Comparison of ENCODE assay signal across 13 cellular contexts in the genomic region with DNA sequence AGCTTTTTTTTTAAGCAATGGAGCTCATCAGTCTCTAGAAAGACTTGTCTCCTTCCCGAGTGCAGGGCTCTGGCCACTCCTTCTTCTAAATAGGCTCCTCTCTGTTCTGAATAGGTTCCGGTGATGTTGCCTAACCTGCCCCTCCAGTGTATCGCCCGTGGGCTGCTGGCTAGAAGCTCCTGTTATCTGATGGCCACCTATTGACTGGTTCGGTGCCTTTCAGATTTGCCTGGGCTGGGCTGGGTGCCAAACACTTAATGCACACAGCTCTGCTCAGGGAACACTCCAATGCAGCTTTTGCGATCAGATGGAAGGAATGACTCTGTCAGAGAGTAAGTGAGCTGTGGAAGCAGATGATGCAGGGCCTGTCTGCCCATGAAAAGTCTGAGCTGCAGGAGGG.
DNase-seq lines count a peak whose midpoint lies in the region; ATAC-seq and TF ChIP-seq lines count a peak whose summit lies in the region.
"Had no signal": no experiment of that assay in that cellular context is flagged by ENCODE, and none has a peak within 500 bp of the region (broad histone marks: within the 10 kb centered on the region; RNA-seq: fewer than 3 reads in every experiment).

No MANE protein-coding gene starts in this region.

- H4K20me1 ChIP-seq in HCT116 (ENCODE audit: insufficient read depth) (no peaks in the 10 kb centered on the region), GM23248 (ENCODE audit: insufficient read depth) (no peaks in the 10 kb centered on the region)

- H3K9me3 ChIP-seq in HCT116 (ENCODE audit: control insufficient read depth in 1 of 2, insufficient read depth in 1 of 2, low read depth in 1 of 2, low read length in 2 of 2) (no peaks in the 10 kb centered on the region), GM23248 (ENCODE audit: low read depth) (no peaks in the 10 kb centered on the region)
- H3K9me3 ChIP-seq: HAP-1 had no signal

- H3K4me3 ChIP-seq in HCT116 (replicated peaks in 1 of 2; ENCODE audit: low read depth in 1 of 2, low read length in 2 of 2), result no peak overlapping the region
- no peak overlapping the region for H3K4me3 ChIP-seq in GM23248
- H3K4me3 ChIP-seq: HAP-1 had no signal

- POLR2A ChIA-PET in HCT116 (lab: Charles Lee), result interaction anchor here (0.7 kb wide), 1 partner anchor 184 kb away, joined by 3 read pairs; no protein-coding TSS in a partner anchor

- no peak for TF ChIP-seq POLR2A in HCT116 (IDR thresholded peaks at IDR 0.05; ENCODE audit: borderline replicate concordance, extremely low read depth, insufficient read depth, insufficient read length)

- CTCF ChIA-PET in HCT116 (lab: Charles Lee), result interaction anchor here (0.9 to 1.5 kb wide), 3 partner anchors 16 to 142 kb away, joined by 3 to 10 read pairs (median 4); no protein-coding TSS in a partner anchor

- peak; percentile 65 for ATAC-seq in HCT116
- ATAC-seq in GM18517 (IDR thresholded peaks at IDR 0.05; ENCODE audit: unreplicated experiment), result no peak

- peaks cover 5% of the 10 kb centered on the region for H3K4me1 Mint-ChIP-seq in osteocyte (ENCODE audit: unreplicated experiment)

- TF ChIP-seq CTCF in HCT116 (IDR thresholded peaks at IDR 0.05 in 2 of 3, conservative IDR thresholded peaks at IDR 0.05 in 1 of 3; ENCODE audit: borderline replicate concordance in 1 of 3, insufficient read depth in 1 of 3, low read depth in 2 of 3, low read length in 2 of 3) (no peak), osteocyte (IDR thresholded peaks at IDR 0.05) (no peak)

- BruUV-seq in HCT116 (replicated peaks; lab: Mats Ljungman, UMichigan), result no TSS peak

- RAD21 ChIA-PET in HCT116 (lab: Charles Lee; ENCODE audit: low non-redundant PET in 1 of 2, low total read pairs in 2 of 2, uncharacterized antibody in 2 of 2, unreplicated experiment in 2 of 2), result no interaction called here

- WGBS in GM23248 (ENCODE audit: low coverage in 1 of 2, low lambda C conversion rate in 2 of 2, missing lambda C conversion rate in 2 of 2), 2 experiments, result 87 to 93% methylated on average over 6 of the region's 6 CpGs

- no peaks in the 10 kb centered on the region for H3K9me3 Mint-ChIP-seq in osteocyte (ENCODE audit: unreplicated experiment)
- H3K9me3 Mint-ChIP-seq: CD4-positive, CD25-positive, alpha-beta regulatory T cell had no signal

- intact Hi-C loops in HCT116 (cut with micrococcal nuclease), result no loop called here

- H3K79me2 ChIP-seq in HCT116 (ENCODE audit: insufficient read depth, low read length) (no peaks in the 10 kb centered on the region), GM23248 (ENCODE audit: insufficient read depth) (no peaks in the 10 kb centered on the region)

- in situ Hi-C loops in GM23248 (cut with MboI), result no loop called here

- H3K4me3 Mint-ChIP-seq in osteocyte (ENCODE audit: unreplicated experiment), result no peak overlapping the region
- H3K4me3 Mint-ChIP-seq: CD4-positive, CD25-positive, alpha-beta regulatory T cell had no signal

- H3K4me2 ChIP-seq in HCT116 (ENCODE audit: low read length) (no peak overlapping the region), GM23248 (ENCODE audit: unreplicated experiment) (no peak overlapping the region)

- peaks cover 3% of the 10 kb centered on the region for H3K27me3 Mint-ChIP-seq in osteocyte (ENCODE audit: unreplicated experiment)

- H2AFZ ChIP-seq in HCT116 (ENCODE audit: low read depth, low read length, poor library complexity, severe bottlenecking), result no peak overlapping the region
- no peak overlapping the region for H2AFZ ChIP-seq in GM23248

- H3K27ac Mint-ChIP-seq in osteocyte (ENCODE audit: unreplicated experiment), result no peak overlapping the region
- H3K27ac Mint-ChIP-seq: CD4-positive, CD25-positive, alpha-beta regulatory T cell had no signal

- H3K27ac ChIP-seq in HCT116 (ENCODE audit: low read depth, low read length), result no peak overlapping the region
- H3K27ac ChIP-seq in epithelial cell of prostate, result no peak overlapping the region
- H3K27ac ChIP-seq in GM23248, result no peak overlapping the region

- no peaks in the 10 kb centered on the region for H3K9me2 ChIP-seq in HCT116 (ENCODE audit: insufficient read depth)
- no peaks in the 10 kb centered on the region for H3K9me2 ChIP-seq in GM23248 (ENCODE audit: insufficient read depth)

- H3K9ac ChIP-seq in HCT116 (ENCODE audit: low read length) (no peak overlapping the region), GM23248 (no peak overlapping the region)

- H3K4me1 ChIP-seq in HCT116 (ENCODE audit: control insufficient read depth in 1 of 2, insufficient read depth in 2 of 2, low read length in 2 of 2) (peaks cover 6 to 18% of the 10 kb centered on the region in 2 experiments; a peak in 3 of 4 replicates), GM23248 (ENCODE audit: insufficient read depth) (0 out of 2 replicates have a peak, but pooled peaks cover 4% of the 10 kb centered on the region)
- H3K4me1 ChIP-seq: HAP-1 had no signal

- H3F3A ChIP-seq in GM23248 (ENCODE audit: insufficient read depth), result no peaks in the 10 kb centered on the region

- H3K36me3 ChIP-seq in HCT116 (ENCODE audit: control insufficient read depth in 1 of 2, insufficient read depth in 2 of 2, low read length in 2 of 2) (no peaks in the 10 kb centered on the region), GM23248 (ENCODE audit: low read depth) (no peaks in the 10 kb centered on the region)
- H3K36me3 ChIP-seq: HAP-1 had no signal

- DNase-seq in COLO829 (ENCODE audit: low spot score) (peak; percentile 13), HCT116 (ENCODE audit: low read depth, low spot score) (no peak), NCI-H2171 (lab: John Stamatoyannopoulos, UW) (peak; percentile 72), epithelial cell of prostate (ENCODE audit: low read depth, low spot score) (peak; percentile 8), osteocyte (ENCODE audit: extremely low spot score, unreplicated experiment) (no peak), GM23248 (no peak)
- DNase-seq in activated naive CD4-positive, alpha-beta T cell treated with Interleukin-2 at 50 U/mL for 16 hours, result no peak
- DNase-seq: activated CD8-positive, alpha-beta memory T cell treated with anti-CD3 and anti-CD28 coated beads for 24 hours; activated naive CD4-positive, alpha-beta T cell treated with anti-CD3 and anti-CD28 coated beads, Interleukin-2, amount 50 U/mL, for 16 hours; CD4-positive, CD25-positive, alpha-beta regulatory T cell; T1000 had no signal

- TF ChIP-seq RAD21 in HCT116 (IDR thresholded peaks at IDR 0.05; ENCODE audit: low read depth), result no peak

- H3K27me3 ChIP-seq in HCT116 (ENCODE audit: insufficient read depth, low read length) (no peaks in the 10 kb centered on the region), GM23248 (replicated peaks; ENCODE audit: insufficient read depth) (no peaks in the 10 kb centered on the region)

- peaks cover 11% of the 10 kb centered on the region for H3K36me3 Mint-ChIP-seq in osteocyte (ENCODE audit: unreplicated experiment)
- H3K36me3 Mint-ChIP-seq: CD4-positive, CD25-positive, alpha-beta regulatory T cell had no signal

TF ChIP-seq in HCT116, 20 proteins besides CTCF, POLR2A, EP300 and RAD21:
- no peak for TF ChIP-seq SP1 (IDR thresholded peaks at IDR 0.05; ENCODE audit: low read depth)
- TF ChIP-seq, protein P1, sequence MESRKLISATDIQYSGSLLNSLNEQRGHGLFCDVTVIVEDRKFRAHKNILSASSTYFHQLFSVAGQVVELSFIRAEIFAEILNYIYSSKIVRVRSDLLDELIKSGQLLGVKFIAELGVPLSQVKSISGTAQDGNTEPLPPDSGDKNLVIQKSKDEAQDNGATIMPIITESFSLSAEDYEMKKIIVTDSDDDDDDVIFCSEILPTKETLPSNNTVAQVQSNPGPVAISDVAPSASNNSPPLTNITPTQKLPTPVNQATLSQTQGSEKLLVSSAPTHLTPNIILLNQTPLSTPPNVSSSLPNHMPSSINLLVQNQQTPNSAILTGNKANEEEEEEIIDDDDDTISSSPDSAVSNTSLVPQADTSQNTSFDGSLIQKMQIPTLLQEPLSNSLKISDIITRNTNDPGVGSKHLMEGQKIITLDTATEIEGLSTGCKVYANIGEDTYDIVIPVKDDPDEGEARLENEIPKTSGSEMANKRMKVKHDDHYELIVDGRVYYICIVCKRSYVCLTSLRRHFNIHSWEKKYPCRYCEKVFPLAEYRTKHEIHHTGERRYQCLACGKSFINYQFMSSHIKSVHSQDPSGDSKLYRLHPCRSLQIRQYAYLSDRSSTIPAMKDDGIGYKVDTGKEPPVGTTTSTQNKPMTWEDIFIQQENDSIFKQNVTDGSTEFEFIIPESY (IDR thresholded peaks at IDR 0.05; ENCODE audit: extremely low read depth, insufficient replicate concordance, low read length), result no peak

Comparison
In these comparisons a context has a peak if more than half of its experiments do, and no peak if none do; other contexts are left out.
1. DNase-seq: peak in COLO829 (single experiment), NCI-H2171 (single experiment) and epithelial cell of prostate (single experiment); none in HCT116 (single experiment), osteocyte (single experiment), GM23248 (single experiment) and activated naive CD4-positive, alpha-beta T cell treated with Interleukin-2 at 50 U/mL for 16 hours (single experiment).